Comparison of ENCODE assay signal across 1 cellular context in genomic region chr18:76983613-76984051, GRCh38.
TF ChIP-seq lines count a peak whose summit lies in the region.

No MANE protein-coding gene starts in this region.

TF ChIP-seq in GM12878, 131 proteins besides CTCF, POLR2A, EP300 and RAD21 (continued from another document):
- TF ChIP-seq BCLAF1 (IDR thresholded peaks at IDR 0.05), result no peak
